ENCODE assay signal across 25 cellular contexts in the genomic region with DNA sequence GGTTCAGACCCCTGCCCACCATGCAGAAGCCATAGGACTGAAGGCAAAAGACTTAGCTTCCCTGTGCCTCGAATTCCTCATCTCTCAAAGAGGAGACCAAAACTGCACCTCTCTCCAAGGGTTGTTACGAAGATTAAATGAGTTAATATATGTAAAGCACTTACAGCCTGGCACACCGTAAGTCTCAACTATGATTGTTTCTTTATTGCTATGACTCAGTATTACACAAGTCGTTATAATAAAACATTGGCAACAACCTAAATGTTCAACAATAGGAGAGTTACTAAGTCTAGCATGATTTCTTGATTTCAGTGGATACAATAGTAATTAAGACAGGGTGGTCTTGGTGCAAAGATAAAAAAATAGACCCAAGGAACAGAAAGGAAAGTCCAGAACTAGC. TPM values are rescaled to one million over a fixed set of nuclear protein-coding genes. Genes with fewer than 3 reads are reported as not detected.
A peak's percentile ranks its signal among the peaks of the same experiment; 100 is the strongest.
DNase-seq lines count a peak whose midpoint lies in the region; ATAC-seq, FAIRE-seq and TF ChIP-seq lines count a peak whose summit lies in the region.
"Had no signal": no experiment of that assay in that cellular context is flagged by ENCODE, and none has a peak within 500 bp of the region (broad histone marks: within the 10 kb centered on the region; RNA-seq: fewer than 3 reads in every experiment).

No MANE protein-coding gene starts in this region.

- H3K9me3 ChIP-seq in small intestine (ENCODE audit: control insufficient read depth, low read depth), result no peaks in the 10 kb centered on the region
- peaks cover 4% of the 10 kb centered on the region for H3K9me3 ChIP-seq in trophoblast cell (ENCODE audit: insufficient read depth, low read depth, low read length)
- H3K9me3 ChIP-seq: A549; BE2C; BLaER1 treated with 17β-estradiol and CSF1 and Interleukin-3, amounts not matched to agents 10 nM and 100 nM had no signal

- no peak overlapping the region for H3K23ac ChIP-seq in trophoblast cell (ENCODE audit: low read length)

- H2BK12ac ChIP-seq in trophoblast cell (ENCODE audit: low read length), result no peak overlapping the region

- no peak overlapping the region for H4K12ac ChIP-seq in trophoblast cell (ENCODE audit: low read depth, low read length)

- WGBS in small intestine, 3 donors, result 18 to 57% (median 30%) methylated on average over 4 of the region's 4 CpGs
- WGBS in trophoblast cell (ENCODE audit: extremely low coverage, insufficient coverage, insufficient read length), result no CpG with 5 or more reads among the region's 4 CpGs

- no peaks in the 10 kb centered on the region for H3K27me3 ChIP-seq in small intestine (ENCODE audit: control insufficient read depth in 2 of 2, insufficient read depth in 2 of 2, low read length in 2 of 2)
- H3K27me3 ChIP-seq in trophoblast cell (ENCODE audit: insufficient read depth, low read length), result no peaks in the 10 kb centered on the region
- H3K27me3 ChIP-seq: BE2C; BLaER1 treated with 17β-estradiol and CSF1 and Interleukin-3, amounts not matched to agents 10 nM and 100 nM had no signal

- H3K4ac ChIP-seq in trophoblast cell (ENCODE audit: low read depth, low read length), result no peak overlapping the region

- intact Hi-C loops in left colon (cut with DNase I, micrococcal nuclease), result loop anchor here in 1 of 2 donors (10.0 kb wide), 1 partner anchor 116 kb away; no protein-coding TSS in a partner anchor

- no peak overlapping the region for H2BK5ac ChIP-seq in trophoblast cell (ENCODE audit: low read depth, low read length, poor library complexity)

- no peaks in the 10 kb centered on the region for H3K79me2 ChIP-seq in trophoblast cell (ENCODE audit: control insufficient read depth, insufficient read depth, low read length, poor library complexity)

- H3K36me3 ChIP-seq in small intestine (ENCODE audit: control insufficient read depth in 2 of 2, insufficient read depth in 2 of 2, low read length in 2 of 2) (no peaks in the 10 kb centered on the region), trophoblast cell (ENCODE audit: control insufficient read depth in 1 of 2, insufficient read depth in 2 of 2, low read length in 2 of 2) (no peaks in the 10 kb centered on the region)
- H3K36me3 ChIP-seq: BE2C; BLaER1 treated with 17β-estradiol and CSF1 and Interleukin-3, amounts not matched to agents 10 nM and 100 nM had no signal

- H4K8ac ChIP-seq in trophoblast cell (ENCODE audit: low read depth, low read length), result no peak overlapping the region

- H3K18ac ChIP-seq in trophoblast cell (ENCODE audit: low read length), result no peak overlapping the region

- H2AK5ac ChIP-seq in trophoblast cell (ENCODE audit: low read length), result no peak overlapping the region

- no peak for TF ChIP-seq POLR2A in GM12891 (IDR thresholded peaks at IDR 0.05; ENCODE audit: low read depth, low read length)

- H3K4me1 ChIP-seq in small intestine (ENCODE audit: control insufficient read depth in 2 of 2, insufficient read depth in 1 of 2, low read depth in 1 of 2, low read length in 1 of 2), result peaks cover 4 to 10% of the 10 kb centered on the region in 2 donors
- H3K4me1 ChIP-seq in trophoblast cell (ENCODE audit: control insufficient read depth in 1 of 2, insufficient read depth in 2 of 2, low read length in 2 of 2), result peaks cover 1 to 2% of the 10 kb centered on the region in 2 experiments
- H3K4me1 ChIP-seq: BE2C had no signal

- H3K79me1 ChIP-seq in trophoblast cell (ENCODE audit: low read length), result no peaks in the 10 kb centered on the region

- no peak overlapping the region for H2AFZ ChIP-seq in trophoblast cell (ENCODE audit: insufficient read depth, low read length, poor library complexity)
- H2AFZ ChIP-seq: GM23338 had no signal

- no peak overlapping the region for H3K9ac ChIP-seq in trophoblast cell (ENCODE audit: low read length)
- H3K9ac ChIP-seq: BLaER1 treated with 17β-estradiol and CSF1 and Interleukin-3, amounts not matched to agents 10 nM and 100 nM had no signal

- H2BK120ac ChIP-seq in trophoblast cell (ENCODE audit: insufficient read depth, low read length, poor library complexity), result no peak overlapping the region

- H3K27ac ChIP-seq in small intestine (ENCODE audit: low read depth in 1 of 2, low read length in 1 of 2) (peak overlapping the region in 1 of 2 donors; percentile 67), trophoblast cell (ENCODE audit: low read depth, low read length) (no peak overlapping the region)
- H3K27ac ChIP-seq: A549; BLaER1 treated with 17β-estradiol and CSF1 and Interleukin-3, amounts not matched to agents 10 nM and 100 nM had no signal

- no peak overlapping the region for H4K91ac ChIP-seq in trophoblast cell (ENCODE audit: low read depth, low read length)

- no peak for FAIRE-seq in small intestine (lab: Jason Lieb, UNC)
- no peak for FAIRE-seq in GM12891 (lab: Jason Lieb, UNC)
- FAIRE-seq: A549, D721Med, GM12878 had no signal

- H3K4me2 ChIP-seq in trophoblast cell (ENCODE audit: low read length), result no peak overlapping the region
- H3K4me2 ChIP-seq: A549, GM23338 had no signal

- peak; percentile 26 for DNase-seq in LoVo (ENCODE audit: low spot score)
- DNase-seq in dermis blood vessel endothelial cell, result peak; percentile 58
- no peak for DNase-seq in left colon
- peak; percentile 79 for DNase-seq in small intestine
- DNase-seq in GM12891 (ENCODE audit: insufficient read length, low spot score), result no peak
- DNase-seq in trophoblast cell, result no peak
- DNase-seq: 8988T; ACHN; AML-193; BE2C; CD4-positive, alpha-beta T cell; CD8-positive, alpha-beta memory T cell; DMS 273 treated with DMSO at 0.1 percent for 48 hours; DMS79; EL; GDM1; H9 had no signal

- no peak overlapping the region for H3K14ac ChIP-seq in trophoblast cell (ENCODE audit: low read length)

- H3K4me3 ChIP-seq in small intestine (ENCODE audit: low read depth in 1 of 2, low read length in 2 of 2), result no peak overlapping the region
- H3K4me3 ChIP-seq in trophoblast cell (ENCODE audit: low read depth, low read length), result no peak overlapping the region
- H3K4me3 ChIP-seq: A549; BLaER1 treated with 17β-estradiol and CSF1 and Interleukin-3, amounts not matched to agents 10 nM and 100 nM; GM12878; GM23338 had no signal

- peak; percentile 61 for ATAC-seq in left colon
- ATAC-seq in GM19452 (IDR thresholded peaks at IDR 0.05; ENCODE audit: unreplicated experiment), result no peak
- ATAC-seq: A549, GM12878, GM23338, HCT116 had no signal

TF ChIP-seq in GM12891, 5 proteins besides CTCF, POLR2A, EP300 and RAD21:
- TF ChIP-seq POU2F2 (IDR thresholded peaks at IDR 0.05; ENCODE audit: low read depth, low read length) (no peak), PAX5 (IDR thresholded peaks at IDR 0.05; ENCODE audit: insufficient read depth, low read length, severe bottlenecking) (no peak), TAF1 (IDR thresholded peaks at IDR 0.05; ENCODE audit: low read depth, low read length) (no peak), SPI1 (IDR thresholded peaks at IDR 0.05; ENCODE audit: low read depth, low read length) (no peak), POLR2AphosphoS5 (IDR thresholded peaks at IDR 0.05; ENCODE audit: low read depth, low read length) (no peak)

RNA-seq across cellular contexts. Expression of a gene that starts 19.6 kb away (rescaled TPM):
- total RNA-seq in dermis blood vessel endothelial cell (103 and 196 TPM in 2 replicates), left colon (1 to 10 TPM; 5.8 to 9.8 TPM)
- polyA plus RNA-seq in small intestine, result 10 to 100 TPM in 1 of 3 donors, 1 to 10 TPM in 2; 3.1 to 16.1 (median 5.7) TPM
- polyA plus RNA-seq in GM12891 (2012; ENCODE audit: low read depth, missing spikeins), result 0.10 TPM
- 23.6 and 27.1 TPM in 2 replicates for polyA plus RNA-seq in trophoblast cell (2013)
- total RNA-seq: CD4-positive, alpha-beta T cell; CD8-positive, alpha-beta memory T cell had no signal
- polyA plus RNA-seq: CD14-positive monocyte; CD8-positive, alpha-beta memory T cell had no signal

Comparison
In these comparisons a context has a peak if more than half of its experiments do, and no peak if none do; other contexts are left out.
1. DNase-seq: peak in LoVo (single experiment), dermis blood vessel endothelial cell (single experiment) and small intestine (single experiment); none in left colon (0 of 2), GM12891 (single experiment) and trophoblast cell (0 of 2).